ENCODE assay signal across 21 cellular contexts in genomic region chr20:63313349-63314014, GRCh38. TPM values are rescaled to one million over a fixed set of nuclear protein-coding genes. Genes with fewer than 3 reads are reported as not detected.
A peak's percentile ranks its signal among the peaks of the same experiment; 100 is the strongest.
DNase-seq lines count a peak whose midpoint lies in the region; ATAC-seq, FAIRE-seq and TF ChIP-seq lines count a peak whose summit lies in the region.
"Had no signal": no experiment of that assay in that cellular context is flagged by ENCODE, and none has a peak within 500 bp of the region (broad histone marks: within the 10 kb centered on the region; RNA-seq: fewer than 3 reads in every experiment).

No MANE protein-coding gene starts in this region.

- TF ChIP-seq POLR2A in HepG2 (IDR thresholded peaks at IDR 0.05; ENCODE audit: insufficient read depth in 1 of 2, low read depth in 2 of 2, low read length in 2 of 2), result no peak
- no peak for TF ChIP-seq POLR2A in Peyer's patch (IDR thresholded peaks at IDR 0.05)

- no peak overlapping the region for H3K9ac ChIP-seq in HepG2 (ENCODE audit: insufficient read depth, low read depth, low read length)

- no peaks in the 10 kb centered on the region for H3K9me3 ChIP-seq in left ventricle myocardium inferior (replicated peaks)
- H3K9me3 ChIP-seq in RWPE2 (ENCODE audit: severe bottlenecking), result no peaks in the 10 kb centered on the region
- H3K9me3 ChIP-seq in HepG2 (ENCODE audit: low read length), result no peaks in the 10 kb centered on the region
- H3K9me3 ChIP-seq in Peyer's patch, result no peaks in the 10 kb centered on the region

- H3K36me3 ChIP-seq in left ventricle myocardium inferior (no peaks in the 10 kb centered on the region), RWPE2 (ENCODE audit: low read depth) (no peaks in the 10 kb centered on the region), HepG2 (replicated peaks in 1 of 2; ENCODE audit: control insufficient read depth in 1 of 2, insufficient read depth in 2 of 2, low read length in 2 of 2) (no peaks in the 10 kb centered on the region), Peyer's patch (no peaks in the 10 kb centered on the region)

- no TSS peak for BruUV-seq in HepG2 (replicated peaks; lab: Mats Ljungman, UMichigan)

- intact Hi-C loops in Right ventricle myocardium inferior (cut with DNase I) (no loop called here), left ventricle myocardium inferior (cut with micrococcal nuclease) (no loop called here), HepG2 (cut with micrococcal nuclease; ENCODE audit: unreplicated experiment) (no loop called here), posterior vena cava (cut with DNase I) (loop anchor here in 1 of 2 donors (1.0 kb wide), 1 partner anchor 189 kb away; no protein-coding TSS in a partner anchor)

- 18% methylated on average over 15 of the region's 25 CpGs for WGBS in HepG2 (ENCODE audit: low lambda C conversion rate)

- H3K79me2 ChIP-seq in HepG2 (ENCODE audit: insufficient read depth, low read length), result no peaks in the 10 kb centered on the region

- no peak for TF ChIP-seq RAD21 in HepG2 (CRISPR knock-in tag; IDR thresholded peaks at IDR 0.05)

- in situ Hi-C loops in HepG2 (cut with HindIII; ENCODE audit: extremely low pct_ligation_motif_present, low pct_unique_long_range_greater_than_20kb), result no loop called here

- TF ChIP-seq EP300 in HepG2 (IDR thresholded peaks at IDR 0.05; ENCODE audit: low read depth in 2 of 2, low read length in 2 of 2), result no peak
- TF ChIP-seq EP300 in HepG2 (CRISPR knock-in tag; IDR thresholded peaks at IDR 0.05; ENCODE audit: borderline replicate concordance), result no peak

- peaks cover 12% of the 10 kb centered on the region; the same call in 1 of the 2 replicates for H4K20me1 ChIP-seq in HepG2 (ENCODE audit: insufficient read depth, low read length)

- peaks cover 14% of the 10 kb centered on the region for H3K4me1 ChIP-seq in left ventricle myocardium inferior
- no peaks in the 10 kb centered on the region for H3K4me1 ChIP-seq in RWPE2 (ENCODE audit: insufficient read depth, poor library complexity, severe bottlenecking)
- no peaks in the 10 kb centered on the region for H3K4me1 ChIP-seq in HepG2 (ENCODE audit: insufficient read depth, low read length)
- no peaks in the 10 kb centered on the region for H3K4me1 ChIP-seq in Peyer's patch

- CTCF ChIA-PET in HepG2 (lab: Yijun Ruan, JAX; ENCODE audit: low intra/inter-chr PET ratio, low total read pairs), result no interaction called here

- DNase-seq in Right ventricle myocardium inferior (ENCODE audit: missing footprints) (peak; percentile 45), left ventricle myocardium inferior (no peak), RWPE2 (ENCODE audit: low spot score) (no peak), HepG2 (ENCODE audit: low spot score) (no peak), urothelium cell line (ENCODE audit: low spot score) (no peak), Peyer's patch (no peak), posterior vena cava (ENCODE audit: low spot score) (no peak), coronary artery (ENCODE audit: low spot score) (no peak)
- DNase-seq: AML-193, HFFc6, NCI-H187 treated with DMSO at 0.1 percent for 48 hours, NCI-H2171, NCI-H446 treated with DMSO at 0.1 percent for 48 hours, NCI-H748 treated with DMSO at 0.1 percent for 48 hours had no signal

- H3K27ac ChIP-seq in left ventricle myocardium inferior (replicated peaks) (no peak overlapping the region), RWPE2 (ENCODE audit: poor library complexity, severe bottlenecking) (no peak overlapping the region), HepG2 (ENCODE audit: extremely low read length, insufficient read depth, low read length) (no peak overlapping the region), Peyer's patch (no peak overlapping the region), coronary artery (no peak overlapping the region)

- POLR2A ChIA-PET in HepG2 (lab: Yijun Ruan, JAX), result no interaction called here

- H2AFZ ChIP-seq in HepG2 (ENCODE audit: low read length), result no peak overlapping the region
- H2AFZ ChIP-seq: GM23338 had no signal

- TF ChIP-seq CTCF in left ventricle myocardium inferior (IDR thresholded peaks at IDR 0.05; ENCODE audit: borderline replicate concordance) (no peak), RWPE2 (IDR thresholded peaks at IDR 0.05; ENCODE audit: poor library complexity, severe bottlenecking) (no peak), HepG2 (CRISPR knock-in tag; IDR thresholded peaks at IDR 0.05) (no peak), Peyer's patch (IDR thresholded peaks at IDR 0.05) (no peak), coronary artery (IDR thresholded peaks at IDR 0.05) (no peak)

- FAIRE-seq in HepG2 (lab: Jason Lieb, UNC) (no peak), urothelium cell line (lab: Jason Lieb, UNC) (peak; percentile 77)
- FAIRE-seq: D721Med, RCC 7860 had no signal

- H3K4me2 ChIP-seq in HepG2 (ENCODE audit: low read depth, low read length), result no peak overlapping the region
- H3K4me2 ChIP-seq: GM23338 had no signal

- ATAC-seq in Right ventricle myocardium inferior, result peak; percentile 3
- ATAC-seq in RWPE2 (ENCODE audit: low read depth), result peak; percentile 12; the same call in 2 of the 3 replicates
- peak; percentile 23 for ATAC-seq in HepG2
- ATAC-seq: GM23338 had no signal

- H3K27me3 ChIP-seq in left ventricle myocardium inferior (ENCODE audit: low read depth), result peaks cover 31% of the 10 kb centered on the region
- peaks cover 12% of the 10 kb centered on the region for H3K27me3 ChIP-seq in RWPE2 (ENCODE audit: insufficient read depth, poor library complexity, severe bottlenecking)
- H3K27me3 ChIP-seq in HepG2 (ENCODE audit: control insufficient read depth in 1 of 2, insufficient read depth in 2 of 2, low read length in 2 of 2), result peaks cover 11 to 65% of the 10 kb centered on the region in 2 experiments
- no peaks in the 10 kb centered on the region for H3K27me3 ChIP-seq in Peyer's patch

- H3K4me3 ChIP-seq in left ventricle myocardium inferior, result no peak overlapping the region
- H3K4me3 ChIP-seq in RWPE2 (ENCODE audit: severe bottlenecking), result no peak overlapping the region
- no peak overlapping the region for H3K4me3 ChIP-seq in HepG2 (replicated peaks in 1 of 3; ENCODE audit: insufficient read depth in 1 of 3, low read depth in 2 of 3, low read length in 3 of 3)
- no peak overlapping the region for H3K4me3 ChIP-seq in Peyer's patch
- no peak overlapping the region for H3K4me3 ChIP-seq in coronary artery
- H3K4me3 ChIP-seq: GM23338 had no signal

RNA-seq across cellular contexts. Expression of gene COL20A1, which starts 20.5 kb away (rescaled TPM):
- total RNA-seq in Right ventricle myocardium inferior (not detected), left ventricle myocardium inferior (not detected), HepG2 (2016; rRNA removed; fragmentation: Illumina TruSeq; extraction: Trizol) (not detected in 2 replicates), Peyer's patch (not detected), posterior vena cava (under 1 TPM in 1 of 2 donors, not detected in 1; 0.14 TPM)
- total RNA-seq in HepG2 (2016; cell fraction: cytosol; rRNA removed; fragmentation: Illumina TruSeq; extraction: Trizol; ENCODE audit: low read depth), result not detected in 2 replicates
- total RNA-seq in HepG2 (2016; cell fraction: insoluble cytoplasmic fraction; rRNA removed; fragmentation: Illumina TruSeq; extraction: Trizol), result not detected in 2 replicates
- total RNA-seq in HepG2 (2016; cell fraction: membrane; rRNA removed; fragmentation: Illumina TruSeq; extraction: Trizol), result not detected in 2 replicates
- total RNA-seq in HepG2 (2016; cell fraction: nucleus; rRNA removed; fragmentation: Illumina TruSeq; extraction: Trizol), result not detected in 2 replicates
- polyA plus RNA-seq in HepG2 (2011; rRNA removed), result 0.03 TPM in 1 of 2 replicates, not detected in the other
- 0.03 TPM in 1 of 2 replicates, not detected in the other for polyA plus RNA-seq in HepG2 (2011; cell fraction: cytosol; rRNA removed)
- 0.09 and 0.14 TPM in 2 replicates for polyA plus RNA-seq in HepG2 (2011; cell fraction: nucleus; rRNA removed)
- polyA plus RNA-seq in HepG2 (2012), result not detected in 2 replicates
- not detected in 2 replicates for polyA plus RNA-seq in HepG2 (2016; cell fraction: cytosol; fragmentation: Illumina TruSeq; extraction: Trizol; ENCODE audit: low read depth)
- polyA plus RNA-seq in HepG2 (2016; cell fraction: insoluble cytoplasmic fraction; fragmentation: Illumina TruSeq; extraction: Trizol; ENCODE audit: low read depth), result not detected in 2 replicates
- not detected in 2 replicates for polyA plus RNA-seq in HepG2 (2016; cell fraction: membrane; fragmentation: Illumina TruSeq; extraction: Trizol; ENCODE audit: low read depth)
- not detected in 2 replicates for polyA plus RNA-seq in HepG2 (2016; cell fraction: nucleus; fragmentation: Illumina TruSeq; extraction: Trizol; ENCODE audit: insufficient read depth, low read depth)
- polyA minus RNA-seq in HepG2 (2011; rRNA and poly(A)+ RNA removed; ENCODE audit: low replicate concordance), result not detected in 2 replicates
- polyA minus RNA-seq in HepG2 (2011; cell fraction: cytosol; rRNA and poly(A)+ RNA removed), result not detected in 2 replicates
- polyA minus RNA-seq in HepG2 (2011; cell fraction: nucleus; rRNA and poly(A)+ RNA removed), result under 0.01 and 0.12 TPM in 2 replicates
- total RNA-seq: A673 had no signal
- polyA plus RNA-seq: CD4-positive, alpha-beta memory T cell had no signal

RNA-seq across cellular contexts. Expression of gene ARFGAP1, which starts 40.9 kb away (rescaled TPM):
- total RNA-seq in Right ventricle myocardium inferior, result 28.8 TPM
- total RNA-seq in left ventricle myocardium inferior, result 33.4 TPM
- 51.4 and 132 TPM in 2 replicates for total RNA-seq in HepG2 (2016; rRNA removed; fragmentation: Illumina TruSeq; extraction: Trizol)
- 32.3 and 33.5 TPM in 2 replicates for total RNA-seq in HepG2 (2016; cell fraction: cytosol; rRNA removed; fragmentation: Illumina TruSeq; extraction: Trizol; ENCODE audit: low read depth)
- total RNA-seq in HepG2 (2016; cell fraction: insoluble cytoplasmic fraction; rRNA removed; fragmentation: Illumina TruSeq; extraction: Trizol), result 44.4 and 147 TPM in 2 replicates
- total RNA-seq in HepG2 (2016; cell fraction: membrane; rRNA removed; fragmentation: Illumina TruSeq; extraction: Trizol), result 36.6 and 38.2 TPM in 2 replicates
- total RNA-seq in HepG2 (2016; cell fraction: nucleus; rRNA removed; fragmentation: Illumina TruSeq; extraction: Trizol), result 173 and 206 TPM in 2 replicates
- polyA plus RNA-seq in HepG2 (2011; rRNA removed), result 132 and 173 TPM in 2 replicates
- polyA plus RNA-seq in HepG2 (2011; cell fraction: cytosol; rRNA removed), result 40.1 and 86.0 TPM in 2 replicates
- polyA plus RNA-seq in HepG2 (2011; cell fraction: nucleus; rRNA removed), result 1,804 and 3,077 TPM in 2 replicates
- polyA plus RNA-seq in HepG2 (2012), result 112 and 149 TPM in 2 replicates
- 5.1 and 5.7 TPM in 2 replicates for polyA plus RNA-seq in HepG2 (2016; cell fraction: cytosol; fragmentation: Illumina TruSeq; extraction: Trizol; ENCODE audit: low read depth)
- 47.2 and 54.2 TPM in 2 replicates for polyA plus RNA-seq in HepG2 (2016; cell fraction: insoluble cytoplasmic fraction; fragmentation: Illumina TruSeq; extraction: Trizol; ENCODE audit: low read depth)
- polyA plus RNA-seq in HepG2 (2016; cell fraction: membrane; fragmentation: Illumina TruSeq; extraction: Trizol; ENCODE audit: low read depth), result 13.3 and 16.2 TPM in 2 replicates
- 572 and 622 TPM in 2 replicates for polyA plus RNA-seq in HepG2 (2016; cell fraction: nucleus; fragmentation: Illumina TruSeq; extraction: Trizol; ENCODE audit: insufficient read depth, low read depth)
- polyA minus RNA-seq in HepG2 (2011; rRNA and poly(A)+ RNA removed; ENCODE audit: low replicate concordance), result 69.2 and 278 TPM in 2 replicates
- polyA minus RNA-seq in HepG2 (2011; cell fraction: cytosol; rRNA and poly(A)+ RNA removed), result 47.8 and 61.7 TPM in 2 replicates
- polyA minus RNA-seq in HepG2 (2011; cell fraction: nucleus; rRNA and poly(A)+ RNA removed), result 203 and 232 TPM in 2 replicates
- total RNA-seq in Peyer's patch, result 100 to 1,000 TPM in 1 of 4 donors, 10 to 100 TPM in 3; 66.6 to 149 (median 89.8) TPM
- total RNA-seq in posterior vena cava, result 10 to 100 TPM; 58.6 to 62.6 TPM

RNA-seq across cellular contexts. Expression of gene CHRNA4, which starts 47.7 kb away (rescaled TPM):
- total RNA-seq in Right ventricle myocardium inferior (2.3 TPM), left ventricle myocardium inferior (0.38 TPM), HepG2 (2016; rRNA removed; fragmentation: Illumina TruSeq; extraction: Trizol) (not detected in 2 replicates), Peyer's patch (not detected), posterior vena cava (not detected)
- total RNA-seq in HepG2 (2016; cell fraction: cytosol; rRNA removed; fragmentation: Illumina TruSeq; extraction: Trizol; ENCODE audit: low read depth), result not detected in 2 replicates
- total RNA-seq in HepG2 (2016; cell fraction: insoluble cytoplasmic fraction; rRNA removed; fragmentation: Illumina TruSeq; extraction: Trizol), result not detected in 2 replicates
- not detected in 2 replicates for total RNA-seq in HepG2 (2016; cell fraction: membrane; rRNA removed; fragmentation: Illumina TruSeq; extraction: Trizol)
- not detected in 2 replicates for total RNA-seq in HepG2 (2016; cell fraction: nucleus; rRNA removed; fragmentation: Illumina TruSeq; extraction: Trizol)
- polyA plus RNA-seq in HepG2 (2011; rRNA removed), result not detected in 2 replicates
- 0.06 TPM in 1 of 2 replicates, not detected in the other for polyA plus RNA-seq in HepG2 (2011; cell fraction: cytosol; rRNA removed)
- 0.10 and 0.14 TPM in 2 replicates for polyA plus RNA-seq in HepG2 (2011; cell fraction: nucleus; rRNA removed)
- polyA plus RNA-seq in HepG2 (2012), result 0.11 TPM in 1 of 2 replicates, not detected in the other
- not detected in 2 replicates for polyA plus RNA-seq in HepG2 (2016; cell fraction: cytosol; fragmentation: Illumina TruSeq; extraction: Trizol; ENCODE audit: low read depth)
- not detected in 2 replicates for polyA plus RNA-seq in HepG2 (2016; cell fraction: insoluble cytoplasmic fraction; fragmentation: Illumina TruSeq; extraction: Trizol; ENCODE audit: low read depth)
- not detected in 2 replicates for polyA plus RNA-seq in HepG2 (2016; cell fraction: membrane; fragmentation: Illumina TruSeq; extraction: Trizol; ENCODE audit: low read depth)
- polyA plus RNA-seq in HepG2 (2016; cell fraction: nucleus; fragmentation: Illumina TruSeq; extraction: Trizol; ENCODE audit: insufficient read depth, low read depth), result not detected in 2 replicates
- polyA minus RNA-seq in HepG2 (2011; rRNA and poly(A)+ RNA removed; ENCODE audit: low replicate concordance), result not detected in 2 replicates
- polyA minus RNA-seq in HepG2 (2011; cell fraction: cytosol; rRNA and poly(A)+ RNA removed), result not detected in 2 replicates
- polyA minus RNA-seq in HepG2 (2011; cell fraction: nucleus; rRNA and poly(A)+ RNA removed), result not detected in 2 replicates
- total RNA-seq: CD4-positive, alpha-beta memory T cell; Daoy; HFFc6; LHCN-M2 had no signal
- polyA plus RNA-seq: CD4-positive, alpha-beta memory T cell had no signal

RNA-seq across cellular contexts. Expression of gene NKAIN4, which starts 59.2 kb away (rescaled TPM):
- total RNA-seq in Right ventricle myocardium inferior, result not detected
- total RNA-seq in left ventricle myocardium inferior, result not detected
- not detected in 2 replicates for total RNA-seq in HepG2 (2016; rRNA removed; fragmentation: Illumina TruSeq; extraction: Trizol)
- total RNA-seq in HepG2 (2016; cell fraction: cytosol; rRNA removed; fragmentation: Illumina TruSeq; extraction: Trizol; ENCODE audit: low read depth), result not detected in 2 replicates
- not detected in 2 replicates for total RNA-seq in HepG2 (2016; cell fraction: insoluble cytoplasmic fraction; rRNA removed; fragmentation: Illumina TruSeq; extraction: Trizol)
- total RNA-seq in HepG2 (2016; cell fraction: membrane; rRNA removed; fragmentation: Illumina TruSeq; extraction: Trizol), result not detected in 2 replicates
- total RNA-seq in HepG2 (2016; cell fraction: nucleus; rRNA removed; fragmentation: Illumina TruSeq; extraction: Trizol), result not detected in 2 replicates
- not detected in 2 replicates for polyA plus RNA-seq in HepG2 (2011; rRNA removed)
- not detected in 2 replicates for polyA plus RNA-seq in HepG2 (2011; cell fraction: cytosol; rRNA removed)
- not detected in 2 replicates for polyA plus RNA-seq in HepG2 (2011; cell fraction: nucleus; rRNA removed)
- polyA plus RNA-seq in HepG2 (2012), result 0.27 TPM in 1 of 2 replicates, not detected in the other
- polyA plus RNA-seq in HepG2 (2016; cell fraction: cytosol; fragmentation: Illumina TruSeq; extraction: Trizol; ENCODE audit: low read depth), result not detected in 2 replicates
- polyA plus RNA-seq in HepG2 (2016; cell fraction: insoluble cytoplasmic fraction; fragmentation: Illumina TruSeq; extraction: Trizol; ENCODE audit: low read depth), result not detected in 2 replicates
- not detected in 2 replicates for polyA plus RNA-seq in HepG2 (2016; cell fraction: membrane; fragmentation: Illumina TruSeq; extraction: Trizol; ENCODE audit: low read depth)
- not detected in 2 replicates for polyA plus RNA-seq in HepG2 (2016; cell fraction: nucleus; fragmentation: Illumina TruSeq; extraction: Trizol; ENCODE audit: insufficient read depth, low read depth)
- polyA minus RNA-seq in HepG2 (2011; rRNA and poly(A)+ RNA removed; ENCODE audit: low replicate concordance), result not detected in 2 replicates
- not detected in 2 replicates for polyA minus RNA-seq in HepG2 (2011; cell fraction: cytosol; rRNA and poly(A)+ RNA removed)
- not detected in 2 replicates for polyA minus RNA-seq in HepG2 (2011; cell fraction: nucleus; rRNA and poly(A)+ RNA removed)
- total RNA-seq in Peyer's patch, result not detected
- not detected for total RNA-seq in posterior vena cava
- total RNA-seq: A673; CD4-positive, alpha-beta memory T cell; HFFc6; LHCN-M2 had no signal
- polyA plus RNA-seq: CD4-positive, alpha-beta memory T cell had no signal
